9 cellular contexts compared by ENCODE assay signal in the genomic region with DNA sequence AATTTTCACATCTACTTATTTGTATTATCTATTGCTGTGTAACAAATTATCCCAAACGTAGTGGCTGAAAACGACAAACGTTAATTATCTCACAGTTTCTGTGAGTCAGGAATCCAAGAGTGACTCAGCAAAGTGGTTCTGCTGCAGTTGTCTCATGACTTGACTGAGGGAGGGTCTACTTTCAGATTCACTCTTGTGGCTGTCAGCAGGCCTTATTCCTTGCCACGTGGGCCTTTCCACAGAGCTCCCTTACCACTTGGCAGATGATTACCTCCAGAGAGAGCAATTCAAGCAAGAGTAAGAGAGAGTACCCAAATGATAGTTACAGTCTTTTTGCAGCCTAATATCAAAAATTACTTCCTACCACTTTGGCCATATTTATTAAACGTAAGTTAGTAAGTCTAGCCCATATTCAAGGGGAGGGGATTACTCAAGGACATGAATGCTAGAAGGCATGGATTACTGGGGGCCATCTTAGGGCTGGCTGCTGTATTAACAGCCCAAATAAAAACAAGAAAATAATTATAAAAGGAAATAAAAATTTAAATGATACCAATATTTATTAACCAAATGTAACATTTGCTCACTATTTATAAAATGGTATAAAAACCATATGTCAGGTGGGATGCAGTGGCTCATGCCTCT. TPM values are rescaled to one million over a fixed set of nuclear protein-coding genes. Genes with fewer than 3 reads are reported as not detected.
DNase-seq lines count a peak whose midpoint lies in the region; ATAC-seq, FAIRE-seq and TF ChIP-seq lines count a peak whose summit lies in the region.
"Had no signal": no experiment of that assay in that cellular context is flagged by ENCODE, and none has a peak within 500 bp of the region (broad histone marks: within the 10 kb centered on the region; RNA-seq: fewer than 3 reads in every experiment).

No MANE protein-coding gene starts in this region.

- TF ChIP-seq POLR2A in NB4 (IDR thresholded peaks at IDR 0.05; ENCODE audit: extremely low read depth, insufficient read length): no peak

- DNase-seq in GM13976 (ENCODE audit: low spot score) (peak; percentile 42), NB4 (ENCODE audit: low read depth) (peak; percentile 66), dermis microvascular lymphatic vessel endothelial cell (ENCODE audit: low read depth in 2 of 2) (peak; percentile 2 to 53), NCI-H146 treated with DMSO at 0.1 percent for 48 hours (lab: John Stamatoyannopoulos, UW; ENCODE audit: unreplicated experiment) (no peak), NCI-H524 treated with DMSO at 0.1 percent for 48 hours (lab: John Stamatoyannopoulos, UW) (no peak), frontal cortex (ENCODE audit: low spot score in 2 of 2) (no peak)
- peak; percentile 8 to 14 for DNase-seq in stimulated activated CD4-positive, alpha-beta T cell treated with anti-CD3 and anti-CD28 coated beads, Interleukin-15, amount 100 ng/mL, for 48 hours (ENCODE audit: low read depth in 2 of 2)

- no peak overlapping the region for H3K4me3 ChIP-seq in NB4 (ENCODE audit: low read depth, low read length)
- H3K4me3 ChIP-seq: SJCRH30 had no signal

- FAIRE-seq in frontal cortex (lab: Jason Lieb, UNC): no peak

- in situ Hi-C loops in GM13976 (cut with MboI; ENCODE audit: low sequenced_read_pairs, unreplicated experiment): no loop called here

- TF ChIP-seq CTCF in GM13976 (IDR thresholded peaks at IDR 0.05; ENCODE audit: borderline replicate concordance, control extremely low read depth, extremely low read depth, insufficient read depth, missing control alignments) (no peak), NB4 (IDR thresholded peaks at IDR 0.05; ENCODE audit: low read depth, low read length) (no peak)

- peak; percentile 87 for ATAC-seq in GM21825 (IDR thresholded peaks at IDR 0.05; ENCODE audit: unreplicated experiment)

RNA-seq across cellular contexts. Expression of a gene that starts 48.7 kb away (rescaled TPM):
- total RNA-seq in dermis microvascular lymphatic vessel endothelial cell (20.0 and 20.4 TPM in 2 replicates), frontal cortex (45.2 TPM)

RNA-seq across cellular contexts. Expression of a gene that starts 53.9 kb away (rescaled TPM):
- 2.4 and 3.4 TPM in 2 replicates for total RNA-seq in dermis microvascular lymphatic vessel endothelial cell
- total RNA-seq in frontal cortex: 20.0 TPM

RNA-seq across cellular contexts. Expression of a gene that starts 54.5 kb away (rescaled TPM):
- total RNA-seq in dermis microvascular lymphatic vessel endothelial cell: 14.5 and 16.7 TPM in 2 replicates
- total RNA-seq in frontal cortex: 35.1 TPM

Comparison
In these comparisons a context has a peak if more than half of its experiments do, and no peak if none do; other contexts are left out.
1. DNase-seq: peak in GM13976 (single experiment), NB4 (single experiment), dermis microvascular lymphatic vessel endothelial cell (2 of 2) and stimulated activated CD4-positive, alpha-beta T cell treated with anti-CD3 and anti-CD28 coated beads, Interleukin-15, amount 100 ng/mL, for 48 hours (2 of 2); none in NCI-H146 treated with DMSO at 0.1 percent for 48 hours (single experiment), NCI-H524 treated with DMSO at 0.1 percent for 48 hours (single experiment) and frontal cortex (0 of 2).